Comparison of ENCODE assay signal across 8 cellular contexts in the genomic region with DNA sequence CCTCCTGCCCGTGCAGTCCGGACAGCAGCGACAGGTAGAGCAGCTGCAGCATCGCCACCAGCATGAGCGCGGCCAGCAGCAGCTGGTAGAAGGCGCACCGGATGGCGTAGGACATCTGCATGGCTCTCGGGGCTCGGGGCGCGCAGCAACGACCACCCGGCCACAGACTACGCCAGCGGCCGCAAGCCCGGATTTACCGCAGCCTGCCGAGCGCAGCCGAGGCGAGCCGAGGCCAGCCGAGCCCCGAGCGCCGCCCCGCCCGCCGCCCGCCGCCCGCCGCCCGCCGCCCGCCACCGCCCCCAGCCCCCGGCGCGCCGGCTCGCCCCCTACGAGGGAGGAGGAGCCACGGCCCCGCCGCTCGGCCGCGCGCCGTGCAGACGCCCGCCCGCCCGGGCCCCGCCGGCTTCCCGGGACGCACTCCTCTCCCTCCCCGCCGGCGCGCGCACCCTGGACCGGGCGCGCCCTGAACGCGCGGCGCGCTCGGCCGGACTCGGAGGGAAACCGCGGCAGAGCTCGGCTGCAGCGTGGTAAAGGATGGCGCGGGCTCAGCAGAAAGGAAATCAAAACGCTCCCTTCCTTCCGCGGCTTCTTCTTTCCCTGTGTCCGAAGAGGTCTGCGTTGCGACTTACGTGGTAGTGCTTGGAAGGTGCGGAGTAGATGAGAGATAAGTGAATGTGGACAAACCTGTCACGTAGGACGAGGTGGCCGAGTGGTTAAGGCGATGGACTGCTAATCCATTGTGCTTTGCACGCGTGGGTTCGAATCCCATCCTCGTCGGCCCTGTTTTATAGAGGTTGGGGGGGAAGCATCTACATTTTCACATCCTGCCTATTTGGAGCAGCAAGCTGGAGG. TPM values are rescaled to one million over a fixed set of nuclear protein-coding genes. Genes with fewer than 3 reads are reported as not detected.
DNase-seq lines count a peak whose midpoint lies in the region; ATAC-seq and TF ChIP-seq lines count a peak whose summit lies in the region.

A gene (minus strand): TSS at position 205 of the 852 bp plus-strand sequence. CDS start 84 bp downstream, at position 121.

- peak; percentile 66 for TF ChIP-seq POLR2A in transverse colon (IDR thresholded peaks at IDR 0.05)

- peak; percentile 52 to 89 (median 80) for DNase-seq in CD8-positive, alpha-beta memory T cell
- DNase-seq in GM23338 (ENCODE audit: low spot score) (peak; percentile 75), NCI-H1436 (lab: John Stamatoyannopoulos, UW) (peak; percentile 81), T-helper 17 cell (peak; percentile 58 to 67 (median 62)), amniotic stem cell (lab: John Stamatoyannopoulos, UW) (peak; percentile 58), left cardiac atrium (peak; percentile 78), posterior vena cava (ENCODE audit: low spot score) (peak; percentile 94), transverse colon (peak; percentile 89)

- peaks cover 44% of the 10 kb centered on the region for H3K4me1 ChIP-seq in CD8-positive, alpha-beta memory T cell (ENCODE audit: insufficient read depth, low read length)
- peaks cover 15% of the 10 kb centered on the region for H3K4me1 ChIP-seq in GM23338 (ENCODE audit: insufficient read depth)
- peaks cover 23 to 78% (median 47%) of the 10 kb centered on the region in 4 donors for H3K4me1 ChIP-seq in transverse colon

- no peak for TF ChIP-seq CTCF in GM23338 (conservative IDR thresholded peaks at IDR 0.05; ENCODE audit: low read depth in 2 of 2)
- TF ChIP-seq CTCF in transverse colon (IDR thresholded peaks at IDR 0.05), result no peak

- H3K4me1 Mint-ChIP-seq in CD8-positive, alpha-beta memory T cell, result peaks cover 39 to 56% (median 44%) of the 10 kb centered on the region in 3 donors
- H3K4me1 Mint-ChIP-seq in GM23338 (peaks cover 30% of the 10 kb centered on the region), T-helper 17 cell (peaks cover 35% of the 10 kb centered on the region)

- peaks cover 0 to 10% of the 10 kb centered on the region in 2 donors for H3K27me3 Mint-ChIP-seq in CD8-positive, alpha-beta memory T cell
- H3K27me3 Mint-ChIP-seq in GM23338 (ENCODE audit: insufficient read depth, low read depth, poor library complexity) (peaks cover 26% of the 10 kb centered on the region), T-helper 17 cell (no peaks in the 10 kb centered on the region)

- peaks cover 3 to 23% (median 3%) of the 10 kb centered on the region in 3 donors for H3K36me3 Mint-ChIP-seq in CD8-positive, alpha-beta memory T cell
- H3K36me3 Mint-ChIP-seq in GM23338 (ENCODE audit: low read depth), result peaks cover 14% of the 10 kb centered on the region
- peaks cover 5% of the 10 kb centered on the region for H3K36me3 Mint-ChIP-seq in T-helper 17 cell (ENCODE audit: low read depth)

- no peaks in the 10 kb centered on the region for H3K9me2 ChIP-seq in GM23338 (ENCODE audit: insufficient read depth)

- POLR2A ChIA-PET in CD8-positive, alpha-beta memory T cell (lab: Charles Lee), result interaction anchor here (1.1 to 1.8 kb wide), 4 partner anchors 24 to 58 kb away, joined by 3 to 13 read pairs (median 6); a partner anchor contains a TSS

- peaks cover 14% of the 10 kb centered on the region for H3K79me2 ChIP-seq in GM23338 (replicated peaks; ENCODE audit: insufficient read depth)

- H3K27ac Mint-ChIP-seq in CD8-positive, alpha-beta memory T cell, result peak within 1 kb of the TSS; percentile 96 to 100 (median 97)
- H3K27ac Mint-ChIP-seq in GM23338 (peak within 1 kb of the TSS; percentile 96), T-helper 17 cell (peak within 1 kb of the TSS; percentile 98)

- peak within 1 kb of the TSS; percentile 99 for H3K4me2 ChIP-seq in GM23338

- TF ChIP-seq EP300 in transverse colon (IDR thresholded peaks at IDR 0.05; ENCODE audit: low read depth), result no peak

- peak within 1 kb of the TSS; percentile 87 for H3K4me3 ChIP-seq in CD8-positive, alpha-beta memory T cell (ENCODE audit: low read length)
- H3K4me3 ChIP-seq in GM23338 (peak within 1 kb of the TSS; percentile 95), transverse colon (peak within 1 kb of the TSS; percentile 44 to 89 (median 86))

- H3K9me3 ChIP-seq in CD8-positive, alpha-beta memory T cell (ENCODE audit: low read length), result no peaks in the 10 kb centered on the region
- H3K9me3 ChIP-seq in T-helper 17 cell (ENCODE audit: control insufficient read depth, low read length, poor library complexity, severe bottlenecking), result no peaks in the 10 kb centered on the region
- H3K9me3 ChIP-seq in transverse colon, result no peaks in the 10 kb centered on the region

- intact Hi-C loops in left cardiac atrium (cut with DNase I), result loop anchor here in 1 of 2 donors (5.0 kb wide), 1 partner anchor 40 kb away; no protein-coding TSS in a partner anchor
- intact Hi-C loops in posterior vena cava (cut with DNase I), result no loop called here
- intact Hi-C loops in transverse colon (cut with DNase I; ENCODE audit: low total_unique reads), result no loop called here

- H2AFZ ChIP-seq in GM23338, result peak within 1 kb of the TSS; percentile 99

- H3K4me3 Mint-ChIP-seq in CD8-positive, alpha-beta memory T cell, result peak within 1 kb of the TSS; percentile 96 to 100 (median 98)
- H3K4me3 Mint-ChIP-seq in GM23338 (peak within 1 kb of the TSS; percentile 96), T-helper 17 cell (peak within 1 kb of the TSS; percentile 85)

- WGBS in transverse colon (ENCODE audit: low coverage in 1 of 2), 2 donors, result 0% methylated on average over 5 to 55 of the region's 101 CpGs

- peaks cover 26% of the 10 kb centered on the region for H3F3A ChIP-seq in GM23338 (replicated peaks; ENCODE audit: low read depth)

- in situ Hi-C loops in transverse colon (cut with MboI; ENCODE audit: low pct_ligation_motif_present in 1 of 4, low pct_unique_long_range_greater_than_20kb in 1 of 4, low sequenced_read_pairs in 3 of 4), result no loop called here

- no peaks in the 10 kb centered on the region for H3K36me3 ChIP-seq in CD8-positive, alpha-beta memory T cell (ENCODE audit: insufficient read depth, low read length)
- H3K36me3 ChIP-seq in GM23338 (ENCODE audit: insufficient read depth) (no peaks in the 10 kb centered on the region), transverse colon (no peaks in the 10 kb centered on the region)

- ATAC-seq in GM23338, result peak; percentile 60
- peak; percentile 48 for ATAC-seq in T-helper 17 cell
- ATAC-seq in left cardiac atrium, result peak; percentile 83 to 88

- CTCF ChIA-PET in CD8-positive, alpha-beta memory T cell (lab: Charles Lee), result interaction anchor here (0.6 to 2.2 kb wide), 6 partner anchors 14 to 636 kb away, joined by 3 to 13 read pairs (median 5); a partner anchor contains a TSS

- H4K20me1 ChIP-seq in GM23338 (replicated peaks; ENCODE audit: insufficient read depth), result 0 out of 2 replicates have a peak, but pooled peaks cover 3% of the 10 kb centered on the region

- no peaks in the 10 kb centered on the region for H3K27me3 ChIP-seq in CD8-positive, alpha-beta memory T cell (ENCODE audit: insufficient read depth, low read length, poor library complexity, severe bottlenecking)
- H3K27me3 ChIP-seq in GM23338 (ENCODE audit: insufficient read depth), result peaks cover 8% of the 10 kb centered on the region; the same call in 1 of the 2 replicates
- no peaks in the 10 kb centered on the region for H3K27me3 ChIP-seq in transverse colon

- peaks cover 0 to 4% (median 0%) of the 10 kb centered on the region in 5 donors for H3K9me3 Mint-ChIP-seq in CD8-positive, alpha-beta memory T cell
- H3K9me3 Mint-ChIP-seq in GM23338, result peaks cover 5% of the 10 kb centered on the region; the same call in 2 of the 3 replicates

- H3K27ac ChIP-seq in CD8-positive, alpha-beta memory T cell (ENCODE audit: low read depth, low read length), result peak within 1 kb of the TSS; percentile 70
- H3K27ac ChIP-seq in GM23338 (ENCODE audit: low read depth), result peak within 1 kb of the TSS; percentile 42; the same call in 1 of the 2 replicates
- peak within 1 kb of the TSS; percentile 87 to 98 (median 92) for H3K27ac ChIP-seq in transverse colon

TF ChIP-seq in GM23338, 12 proteins besides CTCF, POLR2A, EP300 and RAD21 (continues in another document):
- peak; percentile 65; the same call in 1 of the 2 replicates for TF ChIP-seq CREB1 (CRISPR knock-in tag; IDR thresholded peaks at IDR 0.05; ENCODE audit: low read depth)

RNA-seq across cellular contexts. Expression of the gene that starts here (rescaled TPM):
- 10 to 100 TPM; 11.1 to 13.0 TPM for total RNA-seq in CD8-positive, alpha-beta memory T cell
- 13.3 TPM for polyA plus RNA-seq in CD8-positive, alpha-beta memory T cell
- 41.9 TPM in 2 replicates for total RNA-seq in GM23338 (2014; rRNA removed; shearing (Covaris generic))
- polyA plus RNA-seq in GM23338 (2016; fragmentation: Nextera tagmentation; extraction: Ambion mirVana), result 23.5 and 26.7 TPM in 2 replicates
- 1 to 10 TPM; 2.4 to 2.8 TPM for total RNA-seq in T-helper 17 cell
- total RNA-seq in left cardiac atrium, result 10 to 100 TPM; 37.9 to 41.1 TPM
- 10 to 100 TPM; 16.5 to 20.0 TPM for total RNA-seq in posterior vena cava
- 10 to 100 TPM; 21.8 to 31.8 (median 23.6) TPM for total RNA-seq in transverse colon

Comparison
In these comparisons a context has a peak if more than half of its experiments do, and no peak if none do; other contexts are left out.
1. Peak in every context shown above with its lines: DNase-seq, ATAC-seq, H3K4me3 ChIP-seq and H3K27ac ChIP-seq.
2. H3K27ac ChIP-seq: peak in every context shown above with its lines; median percentile 92 in transverse colon; 70 in CD8-positive, alpha-beta memory T cell; 42 in GM23338.